In genomic region chr4:15655223-15656037, GRCh38 we compare ENCODE assay signal across 8 cellular contexts. TPM values are rescaled to one million over a fixed set of nuclear protein-coding genes. Genes with fewer than 3 reads are reported as not detected.
DNase-seq lines count a peak whose midpoint lies in the region; ATAC-seq and TF ChIP-seq lines count a peak whose summit lies in the region.

A gene with protein sequence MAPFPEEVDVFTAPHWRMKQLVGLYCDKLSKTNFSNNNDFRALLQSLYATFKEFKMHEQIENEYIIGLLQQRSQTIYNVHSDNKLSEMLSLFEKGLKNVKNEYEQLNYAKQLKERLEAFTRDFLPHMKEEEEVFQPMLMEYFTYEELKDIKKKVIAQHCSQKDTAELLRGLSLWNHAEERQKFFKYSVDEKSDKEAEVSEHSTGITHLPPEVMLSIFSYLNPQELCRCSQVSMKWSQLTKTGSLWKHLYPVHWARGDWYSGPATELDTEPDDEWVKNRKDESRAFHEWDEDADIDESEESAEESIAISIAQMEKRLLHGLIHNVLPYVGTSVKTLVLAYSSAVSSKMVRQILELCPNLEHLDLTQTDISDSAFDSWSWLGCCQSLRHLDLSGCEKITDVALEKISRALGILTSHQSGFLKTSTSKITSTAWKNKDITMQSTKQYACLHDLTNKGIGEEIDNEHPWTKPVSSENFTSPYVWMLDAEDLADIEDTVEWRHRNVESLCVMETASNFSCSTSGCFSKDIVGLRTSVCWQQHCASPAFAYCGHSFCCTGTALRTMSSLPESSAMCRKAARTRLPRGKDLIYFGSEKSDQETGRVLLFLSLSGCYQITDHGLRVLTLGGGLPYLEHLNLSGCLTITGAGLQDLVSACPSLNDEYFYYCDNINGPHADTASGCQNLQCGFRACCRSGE (minus strand): TSS chr4:15655357. CDS start chr4:15655287, 70 bp downstream.

- TF ChIP-seq POLR2A in NB4 (IDR thresholded peaks at IDR 0.05; ENCODE audit: extremely low read depth, insufficient read length): peak; percentile 85
- TF ChIP-seq POLR2A in heart left ventricle (IDR thresholded peaks at IDR 0.05): peak in 1 of 2 donors; percentile 59

- intact Hi-C loops in heart left ventricle (cut with DNase I): loop anchor here in 3 of 10 donors (2.0 to 10.0 kb wide), 3 partner anchors 27 to 651 kb away; partner anchors contain the start of gene CPEB2 (in 1 of the 3)
- intact Hi-C loops in upper lobe of right lung (cut with DNase I): no loop called here

- TF ChIP-seq CTCF in GM12864 (IDR thresholded peaks at IDR 0.05; ENCODE audit: low read depth, low read length, missing control alignments) (no peak), NB4 (IDR thresholded peaks at IDR 0.05; ENCODE audit: low read depth, low read length) (no peak), heart left ventricle (IDR thresholded peaks at IDR 0.05) (no peak), progenitor cell of endocrine pancreas (IDR thresholded peaks at IDR 0.05; ENCODE audit: unreplicated experiment) (no peak), upper lobe of right lung (IDR thresholded peaks at IDR 0.05) (no peak)

- H3K36me3 Mint-ChIP-seq in progenitor cell of endocrine pancreas (ENCODE audit: insufficient read depth): no peaks in the 10 kb centered on the region

- no peaks in the 10 kb centered on the region for H3K27me3 Mint-ChIP-seq in progenitor cell of endocrine pancreas

- ATAC-seq in HG02571 (IDR thresholded peaks at IDR 0.05; ENCODE audit: unreplicated experiment) (peak; percentile 70), heart left ventricle (peak; percentile 65 to 92 (median 87)), upper lobe of right lung (peak; percentile 93)

- H3K4me1 Mint-ChIP-seq in progenitor cell of endocrine pancreas (ENCODE audit: low read depth): peaks cover 38% of the 10 kb centered on the region

- DNase-seq in GM12864 (ENCODE audit: low read depth) (peak; percentile 70), NB4 (ENCODE audit: low read depth) (peak; percentile 95), T follicular helper cell (ENCODE audit: low read depth) (peak; percentile 73), adipocyte (ENCODE audit: low read depth) (peak; percentile 95), heart left ventricle (peak; percentile 79 to 92 (median 84)), progenitor cell of endocrine pancreas (ENCODE audit: low spot score, unreplicated experiment) (peak; percentile 62), upper lobe of right lung (peak; percentile 91)

- 2 to 4% (median 3%) methylated on average over 59 to 85 of the region's 85 CpGs for WGBS in heart left ventricle, 4 donors

- peaks cover 73% of the 10 kb centered on the region for H3K4me1 ChIP-seq in adipocyte (ENCODE audit: control insufficient read depth, insufficient read depth, low read length)
- peaks cover 6 to 77% (median 38%) of the 10 kb centered on the region in 12 donors for H3K4me1 ChIP-seq in heart left ventricle
- peaks cover 33% of the 10 kb centered on the region for H3K4me1 ChIP-seq in upper lobe of right lung

- H3K36me3 ChIP-seq in adipocyte (ENCODE audit: control insufficient read depth, insufficient read depth, low read length, severe bottlenecking) (no peaks in the 10 kb centered on the region), heart left ventricle (no peaks in the 10 kb centered on the region), upper lobe of right lung (no peaks in the 10 kb centered on the region)

- H3K27me3 ChIP-seq in adipocyte (replicated peaks; ENCODE audit: control insufficient read depth, insufficient read depth, low read length) (no peaks in the 10 kb centered on the region), heart left ventricle (no peaks in the 10 kb centered on the region), upper lobe of right lung (no peaks in the 10 kb centered on the region)

- H3K27ac ChIP-seq in heart left ventricle: peak within 1 kb of the TSS; percentile 96 to 100 (median 99)
- peak within 1 kb of the TSS; percentile 99 for H3K27ac ChIP-seq in upper lobe of right lung

- peak within 1 kb of the TSS; percentile 96 for H3K9ac ChIP-seq in adipocyte (ENCODE audit: low read length)

- no peaks in the 10 kb centered on the region for H3K9me3 Mint-ChIP-seq in progenitor cell of endocrine pancreas (ENCODE audit: low read depth)

- H3K9me3 ChIP-seq in adipocyte (ENCODE audit: control insufficient read depth, low read length): no peaks in the 10 kb centered on the region
- H3K9me3 ChIP-seq in heart left ventricle: no peaks in the 10 kb centered on the region
- H3K9me3 ChIP-seq in upper lobe of right lung: no peaks in the 10 kb centered on the region

- H3K4me3 Mint-ChIP-seq in progenitor cell of endocrine pancreas (ENCODE audit: low read depth): peak within 1 kb of the TSS; percentile 97

- H3K4me3 ChIP-seq in GM12864 (ENCODE audit: low read depth, low read length) (peak within 1 kb of the TSS; percentile 93), NB4 (ENCODE audit: low read depth, low read length) (peak within 1 kb of the TSS; percentile 69), adipocyte (ENCODE audit: low read length) (peak within 1 kb of the TSS; percentile 93), heart left ventricle (peak within 1 kb of the TSS; percentile 66 to 91 (median 76)), upper lobe of right lung (peak within 1 kb of the TSS; percentile 68)

- peak within 1 kb of the TSS; percentile 100 for H3K27ac Mint-ChIP-seq in progenitor cell of endocrine pancreas

RNA-seq across cellular contexts. Expression of the gene that starts here (rescaled TPM):
- total RNA-seq in heart left ventricle (100 to 1,000 TPM in 1 of 9 donors, 10 to 100 TPM in 8; 71.1 to 112 (median 82.1) TPM), progenitor cell of endocrine pancreas (66.9 and 72.1 TPM in 2 replicates), upper lobe of right lung (101 TPM)
- 10 to 100 TPM; 32.7 to 48.9 TPM for polyA plus RNA-seq in heart left ventricle

Comparison
In these comparisons a context has a peak if more than half of its experiments do, and no peak if none do; other contexts are left out.
1. Peak in every context shown above with its lines: DNase-seq, ATAC-seq, H3K4me3 ChIP-seq and H3K27ac ChIP-seq.